21 cellular contexts compared by ENCODE assay signal in genomic region chr9:138104251-138105122, GRCh38.
A peak's percentile ranks its signal among the peaks of the same experiment; 100 is the strongest.
DNase-seq lines count a peak whose midpoint lies in the region; ATAC-seq and TF ChIP-seq lines count a peak whose summit lies in the region.
"Had no signal": no experiment of that assay in that cellular context is flagged by ENCODE, and none has a peak within 500 bp of the region (broad histone marks: within the 10 kb centered on the region; RNA-seq: fewer than 3 reads in every experiment).

No MANE protein-coding gene starts in this region.

- no peak overlapping the region for H3K4me3 Mint-ChIP-seq in natural killer cell treated with Interleukin-12 subunit alpha and Interleukin-12 subunit beta and Interleukin-15 and Interleukin-18, amount 100 ng/mL, for 72 hours
- no peak overlapping the region for H3K4me3 Mint-ChIP-seq in natural killer cell
- H3K4me3 Mint-ChIP-seq in chondrocyte (ENCODE audit: unreplicated experiment): no peak overlapping the region
- H3K4me3 Mint-ChIP-seq: activated naive CD8-positive, alpha-beta T cell treated with anti-CD3 and anti-CD28 coated beads, Interleukin-2, amount 10 ng/mL, durations not matched to agents 7 days and 5 days; central memory CD8-positive, alpha-beta T cell; neural crest cell had no signal

- intact Hi-C loops in natural killer cell (cut with micrococcal nuclease): no loop called here

- peaks cover 5 to 12% of the 10 kb centered on the region in 2 donors for H3K27me3 Mint-ChIP-seq in natural killer cell treated with Interleukin-12 subunit alpha and Interleukin-12 subunit beta and Interleukin-15 and Interleukin-18, amount 100 ng/mL, for 72 hours
- peaks cover 0 to 3% of the 10 kb centered on the region in 2 donors for H3K27me3 Mint-ChIP-seq in natural killer cell (ENCODE audit: low read depth in 2 of 2)
- H3K27me3 Mint-ChIP-seq in chondrocyte (ENCODE audit: low read depth): peaks cover 1% of the 10 kb centered on the region

- no peaks in the 10 kb centered on the region for H3K9me3 Mint-ChIP-seq in natural killer cell treated with Interleukin-12 subunit alpha and Interleukin-12 subunit beta and Interleukin-15 and Interleukin-18, amount 100 ng/mL, for 72 hours
- H3K9me3 Mint-ChIP-seq in natural killer cell (no peaks in the 10 kb centered on the region), chondrocyte (ENCODE audit: low read depth) (no peaks in the 10 kb centered on the region)
- H3K9me3 Mint-ChIP-seq: activated naive CD8-positive, alpha-beta T cell treated with anti-CD3 and anti-CD28 coated beads, Interleukin-2, amount 10 ng/mL, durations not matched to agents 7 days and 5 days; central memory CD8-positive, alpha-beta T cell; neural crest cell had no signal

- no peaks in the 10 kb centered on the region for H3K36me3 Mint-ChIP-seq in natural killer cell treated with Interleukin-12 subunit alpha and Interleukin-12 subunit beta and Interleukin-15 and Interleukin-18, amount 100 ng/mL, for 72 hours
- no peaks in the 10 kb centered on the region for H3K36me3 Mint-ChIP-seq in natural killer cell
- no peaks in the 10 kb centered on the region for H3K36me3 Mint-ChIP-seq in chondrocyte (ENCODE audit: low read depth)
- H3K36me3 Mint-ChIP-seq: activated naive CD8-positive, alpha-beta T cell treated with anti-CD3 and anti-CD28 coated beads, Interleukin-2, amount 10 ng/mL, durations not matched to agents 7 days and 5 days had no signal

- H3K27ac Mint-ChIP-seq in natural killer cell treated with Interleukin-12 subunit alpha and Interleukin-12 subunit beta and Interleukin-15 and Interleukin-18, amount 100 ng/mL, for 72 hours: no peak overlapping the region
- H3K27ac Mint-ChIP-seq in natural killer cell: no peak overlapping the region
- no peak overlapping the region for H3K27ac Mint-ChIP-seq in chondrocyte (ENCODE audit: unreplicated experiment)
- H3K27ac Mint-ChIP-seq: activated naive CD8-positive, alpha-beta T cell treated with anti-CD3 and anti-CD28 coated beads, Interleukin-2, amount 10 ng/mL, durations not matched to agents 7 days and 5 days had no signal

- no peaks in the 10 kb centered on the region for H3K4me1 Mint-ChIP-seq in natural killer cell treated with Interleukin-12 subunit alpha and Interleukin-12 subunit beta and Interleukin-15 and Interleukin-18, amount 100 ng/mL, for 72 hours (ENCODE audit: low read depth in 2 of 2)
- H3K4me1 Mint-ChIP-seq in natural killer cell: no peaks in the 10 kb centered on the region
- no peaks in the 10 kb centered on the region for H3K4me1 Mint-ChIP-seq in chondrocyte (ENCODE audit: low read depth)
- H3K4me1 Mint-ChIP-seq: activated naive CD8-positive, alpha-beta T cell treated with anti-CD3 and anti-CD28 coated beads, Interleukin-2, amount 10 ng/mL, durations not matched to agents 7 days and 5 days; central memory CD8-positive, alpha-beta T cell had no signal

- DNase-seq in natural killer cell treated with Interleukin-12 subunit alpha and Interleukin-12 subunit beta and Interleukin-15 and Interleukin-18, amount 100 ng/mL, for 72 hours (ENCODE audit: low spot score): peak; percentile 39
- DNase-seq in natural killer cell (no peak), chondrocyte (ENCODE audit: low spot score) (peak; percentile 72), mesenteric fat pad (ENCODE audit: low spot score) (peak; percentile 86), NCI-H2081 (lab: John Stamatoyannopoulos, UW) (no peak), middle frontal gyrus (ENCODE audit: extremely low spot score, low spot score) (no peak), GOT3 (lab: John Stamatoyannopoulos, UW) (no peak)
- DNase-seq in stimulated activated CD4-positive, alpha-beta T cell treated with anti-CD3 and anti-CD28 coated beads, Interleukin-4, amount 100 ng/mL, for 4 hours: no peak
- DNase-seq: ACHN; activated CD4-positive, alpha-beta T cell treated with anti-CD3 and anti-CD28 coated beads, Interleukin-2, amount 50 U/mL, for 1 hour; activated naive CD8-positive, alpha-beta T cell treated with anti-CD3 and anti-CD28 coated beads, Interleukin-2, amount 10 ng/mL, durations not matched to agents 7 days and 5 days; C1 segment of cervical spinal cord; DND-41; mucosa of descending colon; NCI-H1105 treated with DMSO at 0.1 percent for 48 hours; psoas muscle; WERI-Rb-1 had no signal

- TF ChIP-seq CTCF in natural killer cell (IDR thresholded peaks at IDR 0.05): no peak
- TF ChIP-seq CTCF in chondrocyte (IDR thresholded peaks at IDR 0.05): no peak

- ATAC-seq in natural killer cell treated with Interleukin-12 subunit alpha and Interleukin-12 subunit beta and Interleukin-15 and Interleukin-18, amount 100 ng/mL, for 72 hours: no peak
- ATAC-seq in natural killer cell: no peak
- ATAC-seq: GM12878, HCT116, mucosa of descending colon, psoas muscle had no signal

Comparison
In these comparisons a context has a peak if more than half of its experiments do, and no peak if none do; other contexts are left out.
1. DNase-seq: peak in natural killer cell treated with Interleukin-12 subunit alpha and Interleukin-12 subunit beta and Interleukin-15 and Interleukin-18, amount 100 ng/mL, for 72 hours (single experiment), chondrocyte (single experiment) and mesenteric fat pad (single experiment); none in natural killer cell (single experiment), NCI-H2081 (0 of 2), middle frontal gyrus (single experiment), GOT3 (single experiment) and stimulated activated CD4-positive, alpha-beta T cell treated with anti-CD3 and anti-CD28 coated beads, Interleukin-4, amount 100 ng/mL, for 4 hours (0 of 2).